In the genomic region with DNA sequence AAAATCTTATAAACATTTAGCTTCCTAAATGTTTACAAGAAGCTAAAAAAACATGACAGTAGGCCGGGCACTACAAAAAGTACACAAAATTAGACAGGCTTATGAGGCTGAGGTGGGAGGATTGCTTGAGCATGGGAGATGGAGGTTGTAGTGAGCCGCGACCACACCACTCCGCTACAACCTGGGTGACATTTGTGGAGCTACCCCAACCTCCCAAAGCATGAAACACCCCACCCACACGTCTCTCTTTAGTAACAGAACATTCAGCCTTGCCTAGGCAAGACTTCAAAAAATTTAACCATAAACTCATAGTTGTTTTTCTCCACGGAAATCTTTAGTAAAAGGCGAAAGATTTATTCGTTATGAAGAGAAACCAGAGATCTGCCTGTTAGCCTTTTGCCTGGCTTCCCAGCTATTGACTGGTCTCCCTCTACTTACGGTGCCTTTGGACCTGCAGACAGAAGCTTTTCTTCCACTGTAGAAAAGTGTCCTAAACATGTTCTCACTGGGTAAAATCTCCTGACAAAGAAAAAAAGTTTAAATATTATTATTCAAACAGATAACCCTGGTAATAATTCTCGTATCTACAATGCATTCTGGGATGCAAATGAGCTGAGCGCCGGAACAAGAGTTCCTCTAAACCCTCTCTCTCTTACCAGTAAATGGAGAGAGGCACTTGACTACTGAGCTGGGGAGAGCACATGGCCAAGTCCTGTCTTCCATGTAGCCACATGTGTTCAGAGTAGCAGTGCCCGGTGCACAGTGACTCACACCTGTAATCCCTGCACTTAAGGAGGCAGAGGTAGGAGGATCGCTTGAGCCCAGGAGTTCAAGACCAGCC, we compare ENCODE assay signal across 8 cellular contexts. TPM values are rescaled to one million over a fixed set of nuclear protein-coding genes. Genes with fewer than 3 reads are reported as not detected.
DNase-seq lines count a peak whose midpoint lies in the region; ATAC-seq and TF ChIP-seq lines count a peak whose summit lies in the region.

No MANE protein-coding gene starts in this region.

- peaks cover 50 to 77% (median 58%) of the 10 kb centered on the region in 3 donors for H3K4me1 Mint-ChIP-seq in CD8-positive, alpha-beta memory T cell
- H3K4me1 Mint-ChIP-seq in activated CD4-positive, alpha-beta memory T cell treated with anti-CD3 and anti-CD28 coated beads for 36 hours (ENCODE audit: low read depth) = peaks cover 77% of the 10 kb centered on the region
- H3K4me1 Mint-ChIP-seq in neural progenitor cell = peaks cover 4% of the 10 kb centered on the region

- H3K36me3 ChIP-seq in CD8-positive, alpha-beta memory T cell (ENCODE audit: insufficient read depth, low read length) = no peaks in the 10 kb centered on the region
- no peaks in the 10 kb centered on the region for H3K36me3 ChIP-seq in esophagus (ENCODE audit: control insufficient read depth in 2 of 2, insufficient read depth in 2 of 2, low read length in 1 of 2)
- no peaks in the 10 kb centered on the region for H3K36me3 ChIP-seq in neural progenitor cell

- H3K27me3 Mint-ChIP-seq in CD8-positive, alpha-beta memory T cell = no peaks in the 10 kb centered on the region
- peaks cover 4% of the 10 kb centered on the region for H3K27me3 Mint-ChIP-seq in activated CD4-positive, alpha-beta memory T cell treated with anti-CD3 and anti-CD28 coated beads for 36 hours
- peaks cover 2% of the 10 kb centered on the region for H3K27me3 Mint-ChIP-seq in neural progenitor cell (ENCODE audit: insufficient read depth, low read depth)

- no peaks in the 10 kb centered on the region for H3K27me3 ChIP-seq in CD8-positive, alpha-beta memory T cell (ENCODE audit: insufficient read depth, low read length, poor library complexity, severe bottlenecking)
- no peaks in the 10 kb centered on the region for H3K27me3 ChIP-seq in esophagus (ENCODE audit: control insufficient read depth in 1 of 2, insufficient read depth in 2 of 2, low read length in 2 of 2)
- H3K27me3 ChIP-seq in neural progenitor cell = no peaks in the 10 kb centered on the region

- H3K27ac ChIP-seq in CD8-positive, alpha-beta memory T cell (ENCODE audit: low read depth, low read length) = peak overlapping the region; percentile 69
- H3K27ac ChIP-seq in esophagus (ENCODE audit: low read depth in 2 of 2, low read length in 1 of 2) (peak overlapping the region; percentile 27 to 33), neural progenitor cell (no peak overlapping the region)

- H3F3A ChIP-seq in neural progenitor cell (ENCODE audit: low read depth) = peaks cover 8% of the 10 kb centered on the region

- H4K20me1 ChIP-seq in neural progenitor cell (ENCODE audit: low read depth) = no peaks in the 10 kb centered on the region

- WGBS in esophagus, 2 donors = 28 to 33% methylated on average over 14 of the region's 14 CpGs

- peaks cover 56% of the 10 kb centered on the region for H3K4me1 ChIP-seq in CD8-positive, alpha-beta memory T cell (ENCODE audit: insufficient read depth, low read length)
- H3K4me1 ChIP-seq in esophagus (ENCODE audit: control insufficient read depth in 2 of 2, insufficient read depth in 2 of 2, low read length in 1 of 2) = peaks cover 0 to 3% of the 10 kb centered on the region in 2 donors
- H3K4me1 ChIP-seq in neural progenitor cell = no peaks in the 10 kb centered on the region

- H3K4me2 ChIP-seq in neural progenitor cell = no peak overlapping the region

- H3K4me3 ChIP-seq in CD8-positive, alpha-beta memory T cell (ENCODE audit: low read length) = no peak overlapping the region
- H3K4me3 ChIP-seq in esophagus (ENCODE audit: low read depth in 1 of 2, low read length in 2 of 2) (no peak overlapping the region), neural progenitor cell (no peak overlapping the region)

- H3K79me2 ChIP-seq in neural progenitor cell (ENCODE audit: low read depth) = no peaks in the 10 kb centered on the region

- peak overlapping the region; percentile 44 to 85 (median 73) for H3K4me3 Mint-ChIP-seq in CD8-positive, alpha-beta memory T cell
- H3K4me3 Mint-ChIP-seq in activated CD4-positive, alpha-beta memory T cell treated with anti-CD3 and anti-CD28 coated beads for 36 hours = peak overlapping the region; percentile 66
- H3K4me3 Mint-ChIP-seq in neural progenitor cell = no peak overlapping the region

- no peak overlapping the region for H3K9ac ChIP-seq in neural progenitor cell

- POLR2A ChIA-PET in CD8-positive, alpha-beta memory T cell (lab: Charles Lee) = interaction anchor here (0.6 to 1.9 kb wide), 16 partner anchors 9 to 964 kb away, joined by 3 to 49 read pairs (median 4); a partner anchor contains a TSS
- POLR2A ChIA-PET in activated CD4-positive, alpha-beta memory T cell treated with anti-CD3 and anti-CD28 coated beads for 36 hours (lab: Charles Lee) = interaction anchor here (0.6 to 7.7 kb wide), 52 partner anchors 9 to 1071 kb away, joined by 3 to 461 read pairs (median 7); a partner anchor contains a TSS

- peaks cover 0 to 4% (median 0%) of the 10 kb centered on the region in 3 donors for H3K36me3 Mint-ChIP-seq in CD8-positive, alpha-beta memory T cell
- peaks cover 13% of the 10 kb centered on the region for H3K36me3 Mint-ChIP-seq in activated CD4-positive, alpha-beta memory T cell treated with anti-CD3 and anti-CD28 coated beads for 36 hours
- H3K36me3 Mint-ChIP-seq in neural progenitor cell = no peaks in the 10 kb centered on the region

- ATAC-seq in GM19351 (IDR thresholded peaks at IDR 0.05; ENCODE audit: unreplicated experiment) (peak; percentile 81), HG03378 (IDR thresholded peaks at IDR 0.05; ENCODE audit: unreplicated experiment) (peak; percentile 68)

- peak; percentile 38 to 82 (median 75) for DNase-seq in CD8-positive, alpha-beta memory T cell
- DNase-seq in NCI-H774 (lab: John Stamatoyannopoulos, UW) (peak; percentile 95), neural progenitor cell (ENCODE audit: low spot score) (no peak), ureter (ENCODE audit: low spot score) (peak; percentile 77)
- peak; percentile 91 for DNase-seq in activated CD4-positive, alpha-beta memory T cell treated with anti-CD3 and anti-CD28 coated beads for 36 hours

- no peak overlapping the region for H2AFZ ChIP-seq in neural progenitor cell (replicated peaks)

- CTCF ChIA-PET in CD8-positive, alpha-beta memory T cell (lab: Charles Lee) = interaction anchor here (0.8 to 2.6 kb wide), 10 partner anchors 9 to 582 kb away, joined by 3 to 21 read pairs (median 4); a partner anchor contains a TSS
- CTCF ChIA-PET in activated CD4-positive, alpha-beta memory T cell treated with anti-CD3 and anti-CD28 coated beads for 36 hours (lab: Charles Lee) = interaction anchor here (1.0 to 6.1 kb wide), 8 partner anchors 8 to 97 kb away, joined by 3 to 65 read pairs (median 4); a partner anchor contains a TSS

- intact Hi-C loops in activated CD4-positive, alpha-beta memory T cell treated with anti-CD3 and anti-CD28 coated beads for 36 hours (cut with micrococcal nuclease) = loop anchor here (1.0 to 10.0 kb wide), 4 partner anchors 10 to 863 kb away; a partner anchor contains a TSS

- peak overlapping the region; percentile 81 to 97 (median 94) for H3K27ac Mint-ChIP-seq in CD8-positive, alpha-beta memory T cell
- H3K27ac Mint-ChIP-seq in activated CD4-positive, alpha-beta memory T cell treated with anti-CD3 and anti-CD28 coated beads for 36 hours = peak overlapping the region; percentile 96
- peak overlapping the region; percentile 86 for H3K27ac Mint-ChIP-seq in neural progenitor cell

- no peak for TF ChIP-seq CTCF in neural progenitor cell (IDR thresholded peaks at IDR 0.05)

- H3K9me3 ChIP-seq in CD8-positive, alpha-beta memory T cell (ENCODE audit: low read length) = no peaks in the 10 kb centered on the region
- H3K9me3 ChIP-seq in esophagus (ENCODE audit: control insufficient read depth in 2 of 2, insufficient read depth in 1 of 2, low read depth in 1 of 2, low read length in 1 of 2) (no peaks in the 10 kb centered on the region), neural progenitor cell (ENCODE audit: low read depth) (no peaks in the 10 kb centered on the region)

- no peaks in the 10 kb centered on the region for H3K9me3 Mint-ChIP-seq in CD8-positive, alpha-beta memory T cell
- H3K9me3 Mint-ChIP-seq in activated CD4-positive, alpha-beta memory T cell treated with anti-CD3 and anti-CD28 coated beads for 36 hours = peaks cover 3% of the 10 kb centered on the region
- H3K9me3 Mint-ChIP-seq in neural progenitor cell = no peaks in the 10 kb centered on the region

RNA-seq across cellular contexts. Expression of a gene that starts 9.2 kb away (rescaled TPM):
- not detected for total RNA-seq in CD8-positive, alpha-beta memory T cell
- not detected for polyA plus RNA-seq in CD8-positive, alpha-beta memory T cell
- total RNA-seq in activated CD4-positive, alpha-beta memory T cell treated with anti-CD3 and anti-CD28 coated beads for 36 hours = not detected
- polyA plus RNA-seq in esophagus = not detected
- total RNA-seq in neural progenitor cell (ENCODE audit: low replicate concordance) = not detected in 2 replicates
- total RNA-seq in ureter = not detected

RNA-seq across cellular contexts. Expression of a gene that starts 17.9 kb away (rescaled TPM):
- total RNA-seq in CD8-positive, alpha-beta memory T cell = 10 to 100 TPM; 40.4 to 41.4 TPM
- polyA plus RNA-seq in CD8-positive, alpha-beta memory T cell = 0.61 TPM
- total RNA-seq in activated CD4-positive, alpha-beta memory T cell treated with anti-CD3 and anti-CD28 coated beads for 36 hours = 100 to 1,000 TPM; 107 to 113 TPM
- polyA plus RNA-seq in esophagus = 1 to 10 TPM; 4.5 to 9.4 TPM
- total RNA-seq in neural progenitor cell (ENCODE audit: low replicate concordance) = 130 and 133 TPM in 2 replicates
- total RNA-seq in ureter = 3.5 TPM

RNA-seq across cellular contexts. Expression of a gene that starts 47.2 kb away (rescaled TPM):
- total RNA-seq in CD8-positive, alpha-beta memory T cell = 10 to 100 TPM; 33.3 to 38.0 TPM
- polyA plus RNA-seq in CD8-positive, alpha-beta memory T cell = 21.1 TPM
- total RNA-seq in activated CD4-positive, alpha-beta memory T cell treated with anti-CD3 and anti-CD28 coated beads for 36 hours = 100 to 1,000 TPM; 134 to 141 TPM
- 1 to 10 TPM in 1 of 2 donors, under 1 TPM in 1; 0.71 to 1.1 TPM for polyA plus RNA-seq in esophagus
- total RNA-seq in neural progenitor cell (ENCODE audit: low replicate concordance) = 3.6 and 11.4 TPM in 2 replicates
- 3.0 TPM for total RNA-seq in ureter

RNA-seq across cellular contexts. Expression of a gene that starts 47.5 kb away (rescaled TPM):
- 1 to 10 TPM; 2.3 to 2.5 TPM for total RNA-seq in CD8-positive, alpha-beta memory T cell
- polyA plus RNA-seq in CD8-positive, alpha-beta memory T cell = 7.1 TPM
- 1 to 10 TPM; 5.1 to 6.5 TPM for total RNA-seq in activated CD4-positive, alpha-beta memory T cell treated with anti-CD3 and anti-CD28 coated beads for 36 hours
- polyA plus RNA-seq in esophagus = 1 to 10 TPM; 3.5 to 5.0 TPM
- 5.0 and 6.7 TPM in 2 replicates for total RNA-seq in neural progenitor cell (ENCODE audit: low replicate concordance)
- total RNA-seq in ureter = 20.5 TPM

RNA-seq across cellular contexts. Expression of a gene that starts 53.6 kb away (rescaled TPM):
- 1,000 to 10,000 TPM; 2,426 to 2,465 TPM for total RNA-seq in CD8-positive, alpha-beta memory T cell
- 972 TPM for polyA plus RNA-seq in CD8-positive, alpha-beta memory T cell
- 1,000 to 10,000 TPM; 2,983 to 3,047 TPM for total RNA-seq in activated CD4-positive, alpha-beta memory T cell treated with anti-CD3 and anti-CD28 coated beads for 36 hours
- 1,000 to 10,000 TPM; 2,523 to 3,063 TPM for polyA plus RNA-seq in esophagus
- 3,812 and 4,281 TPM in 2 replicates for total RNA-seq in neural progenitor cell (ENCODE audit: low replicate concordance)
- 2,312 TPM for total RNA-seq in ureter
